In genomic region chr17:55348749-55349354, GRCh38 we compare ENCODE assay signal across 8 cellular contexts.
DNase-seq lines count a peak whose midpoint lies in the region; ATAC-seq and TF ChIP-seq lines count a peak whose summit lies in the region.

No MANE protein-coding gene starts in this region.

- H3K27ac Mint-ChIP-seq in CD4-positive, alpha-beta T cell: no peak overlapping the region
- no peak overlapping the region for H3K27ac Mint-ChIP-seq in T-helper 2 cell treated with Interferon-gamma antibody and Interleukin-4, amounts not matched to agents 5 μg/mL and 100 μg/mL, for 36 hours

- H3K27me3 Mint-ChIP-seq in CD4-positive, alpha-beta T cell: no peaks in the 10 kb centered on the region
- H3K27me3 Mint-ChIP-seq in T-helper 2 cell treated with Interferon-gamma antibody and Interleukin-4, amounts not matched to agents 5 μg/mL and 100 μg/mL, for 36 hours (ENCODE audit: low read depth): no peaks in the 10 kb centered on the region

- no peaks in the 10 kb centered on the region for H3K36me3 Mint-ChIP-seq in CD4-positive, alpha-beta T cell (ENCODE audit: low read depth)
- H3K36me3 Mint-ChIP-seq in T-helper 2 cell treated with Interferon-gamma antibody and Interleukin-4, amounts not matched to agents 5 μg/mL and 100 μg/mL, for 36 hours (ENCODE audit: low read depth): peaks cover 17% of the 10 kb centered on the region

- peak in 9 of 10 experiments; percentile 5 to 42 (median 13) for DNase-seq in CD4-positive, alpha-beta T cell
- DNase-seq in NCI-H146 (lab: John Stamatoyannopoulos, UW): peak; percentile 40
- DNase-seq in T-helper 2 cell treated with Interferon-gamma antibody and Interleukin-4, amounts not matched to agents 5 μg/mL and 100 μg/mL, for 36 hours (ENCODE audit: low spot score): peak; percentile 32
- peak; percentile 38 for DNase-seq in brain microvascular endothelial cell
- peak; percentile 52 for DNase-seq in iris pigment epithelial cell (ENCODE audit: low read depth)
- DNase-seq in stimulated activated CD4-positive, alpha-beta T cell treated with anti-CD3 and anti-CD28 coated beads, Interleukin-1b, Interleukin-23, amount 100 ng/mL, for 4 hours (ENCODE audit: low read depth in 2 of 2): peak; percentile 12 to 24
- DNase-seq in NK-92 treated with Interleukin-12 subunit alpha and Interleukin-12 subunit beta, amount 100 ng/mL, for 24 hours (lab: John Stamatoyannopoulos, UW): no peak

- peak; percentile 83 for TF ChIP-seq CTCF in CD4-positive, alpha-beta T cell (IDR thresholded peaks at IDR 0.05)
- peak; percentile 93 for TF ChIP-seq CTCF in brain microvascular endothelial cell (IDR thresholded peaks at IDR 0.05; ENCODE audit: low read depth, low read length, missing control alignments)

- H3K36me3 ChIP-seq in brain microvascular endothelial cell (replicated peaks): no peaks in the 10 kb centered on the region

- no peak overlapping the region for H3K27ac ChIP-seq in CD4-positive, alpha-beta T cell (ENCODE audit: low read depth, low read length)
- no peak overlapping the region for H3K27ac ChIP-seq in brain microvascular endothelial cell

- in situ Hi-C loops in brain microvascular endothelial cell (cut with HindIII; ENCODE audit: low pct_ligation_motif_present, low sequenced_read_pairs): no loop called here

- CTCF ChIA-PET in CD4-positive, alpha-beta T cell (lab: Charles Lee): interaction anchor here (0.9 to 2.6 kb wide), 5 partner anchors 7 to 375 kb away, joined by 3 to 17 read pairs (median 5); no protein-coding TSS in a partner anchor

- ATAC-seq in CD4-positive, alpha-beta T cell (ENCODE audit: poor library complexity): peak; percentile 64
- ATAC-seq in GM21723 (IDR thresholded peaks at IDR 0.05; ENCODE audit: unreplicated experiment): peak; percentile 52

- H3K9me3 ChIP-seq in CD4-positive, alpha-beta T cell (ENCODE audit: control insufficient read depth, low read length): no peaks in the 10 kb centered on the region

- no peaks in the 10 kb centered on the region for H3K9me3 Mint-ChIP-seq in CD4-positive, alpha-beta T cell
- peaks cover 16% of the 10 kb centered on the region for H3K9me3 Mint-ChIP-seq in T-helper 2 cell treated with Interferon-gamma antibody and Interleukin-4, amounts not matched to agents 5 μg/mL and 100 μg/mL, for 36 hours

- H3K27me3 ChIP-seq in CD4-positive, alpha-beta T cell (ENCODE audit: control insufficient read depth, insufficient read depth, low read length): no peaks in the 10 kb centered on the region
- H3K27me3 ChIP-seq in brain microvascular endothelial cell (replicated peaks): no peaks in the 10 kb centered on the region

- POLR2A ChIA-PET in CD4-positive, alpha-beta T cell (lab: Charles Lee): no interaction called here

- peaks cover 15% of the 10 kb centered on the region for H3K4me1 Mint-ChIP-seq in CD4-positive, alpha-beta T cell (ENCODE audit: low read depth)
- H3K4me1 Mint-ChIP-seq in T-helper 2 cell treated with Interferon-gamma antibody and Interleukin-4, amounts not matched to agents 5 μg/mL and 100 μg/mL, for 36 hours (ENCODE audit: low read depth): peaks cover 52% of the 10 kb centered on the region

- H3K4me3 Mint-ChIP-seq in CD4-positive, alpha-beta T cell: no peak overlapping the region
- H3K4me3 Mint-ChIP-seq in T-helper 2 cell treated with Interferon-gamma antibody and Interleukin-4, amounts not matched to agents 5 μg/mL and 100 μg/mL, for 36 hours: peak overlapping the region; percentile 10

- intact Hi-C loops in CD4-positive, alpha-beta T cell (cut with DNase I, micrococcal nuclease): loop anchor here (1.0 to 2.0 kb wide), 2 partner anchors 356 kb away; no protein-coding TSS in a partner anchor

- H3K4me3 ChIP-seq in brain microvascular endothelial cell (ENCODE audit: low read depth, low read length): no peak overlapping the region
